In the genomic region with DNA sequence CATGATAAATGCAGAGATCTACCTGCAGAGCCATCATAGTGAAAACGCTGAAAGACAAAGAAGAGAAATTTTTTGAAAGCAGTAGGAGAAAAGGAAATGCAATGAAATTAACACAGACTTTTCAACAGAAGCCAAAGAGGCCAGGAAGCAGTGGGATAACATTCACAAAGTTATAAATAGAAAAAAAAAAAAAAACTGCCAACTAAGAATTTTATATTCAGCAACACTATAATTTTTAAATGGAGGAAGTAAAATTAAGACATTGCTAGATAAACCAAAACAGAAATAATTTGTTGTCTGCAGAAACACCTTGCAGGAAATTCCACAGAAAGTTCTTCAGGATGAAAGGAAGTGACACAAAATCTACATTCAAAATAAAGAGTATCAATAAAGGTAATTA, we compare ENCODE assay signal across 26 cellular contexts.
"Had no signal": no experiment of that assay in that cellular context is flagged by ENCODE, and none has a peak within 500 bp of the region (broad histone marks: within the 10 kb centered on the region; RNA-seq: fewer than 3 reads in every experiment).

No MANE protein-coding gene starts in this region.

- H3K9me3 ChIP-seq: colonic mucosa had no signal

- DNase-seq: colonic mucosa; cortex of kidney; dermis blood vessel endothelial cell; dorsolateral prefrontal cortex; effector CD4-positive, alpha-beta T cell; effector CD8-positive, alpha-beta T cell; effector memory CD4-positive, alpha-beta T cell; effector memory CD8-positive, alpha-beta T cell; endodermal cell; erythroblast; esophagus squamous epithelium; foreskin fibroblast; foreskin keratinocyte; foreskin melanocyte; gastrocnemius medialis; glutamatergic neuron; head of caudate nucleus; heart left ventricle; heart right ventricle had no signal

- H3K27ac ChIP-seq: colonic mucosa, coronary artery, dorsolateral prefrontal cortex, epithelial cell of prostate, esophagus muscularis mucosa, esophagus squamous epithelium, foreskin keratinocyte, gastrocnemius medialis, gastroesophageal sphincter, heart left ventricle, heart right ventricle had no signal

- FAIRE-seq: endometrium, endothelial cell of umbilical vein had no signal

- H3K27me3 ChIP-seq: colonic mucosa, dorsolateral prefrontal cortex, esophagus muscularis mucosa, esophagus squamous epithelium, foreskin keratinocyte, gastrocnemius medialis, gastroesophageal sphincter, heart left ventricle, heart right ventricle had no signal

- H3K36me3 ChIP-seq: colonic mucosa, esophagus muscularis mucosa, esophagus squamous epithelium, gastrocnemius medialis, gastroesophageal sphincter, heart left ventricle, heart right ventricle had no signal

- ATAC-seq: effector memory CD8-positive, alpha-beta T cell; esophagus mucosa; foreskin keratinocyte; gastrocnemius medialis; gastroesophageal sphincter; heart left ventricle; heart right ventricle had no signal

- H3K4me3 ChIP-seq: colonic mucosa, coronary artery, dorsolateral prefrontal cortex, esophagus muscularis mucosa, esophagus squamous epithelium, gastrocnemius medialis, gastroesophageal sphincter, heart left ventricle, heart right ventricle had no signal

- H3K4me1 ChIP-seq: colonic mucosa, esophagus muscularis mucosa, esophagus squamous epithelium, foreskin keratinocyte, gastrocnemius medialis, gastroesophageal sphincter, heart left ventricle, heart right ventricle had no signal
